In the genomic region with DNA sequence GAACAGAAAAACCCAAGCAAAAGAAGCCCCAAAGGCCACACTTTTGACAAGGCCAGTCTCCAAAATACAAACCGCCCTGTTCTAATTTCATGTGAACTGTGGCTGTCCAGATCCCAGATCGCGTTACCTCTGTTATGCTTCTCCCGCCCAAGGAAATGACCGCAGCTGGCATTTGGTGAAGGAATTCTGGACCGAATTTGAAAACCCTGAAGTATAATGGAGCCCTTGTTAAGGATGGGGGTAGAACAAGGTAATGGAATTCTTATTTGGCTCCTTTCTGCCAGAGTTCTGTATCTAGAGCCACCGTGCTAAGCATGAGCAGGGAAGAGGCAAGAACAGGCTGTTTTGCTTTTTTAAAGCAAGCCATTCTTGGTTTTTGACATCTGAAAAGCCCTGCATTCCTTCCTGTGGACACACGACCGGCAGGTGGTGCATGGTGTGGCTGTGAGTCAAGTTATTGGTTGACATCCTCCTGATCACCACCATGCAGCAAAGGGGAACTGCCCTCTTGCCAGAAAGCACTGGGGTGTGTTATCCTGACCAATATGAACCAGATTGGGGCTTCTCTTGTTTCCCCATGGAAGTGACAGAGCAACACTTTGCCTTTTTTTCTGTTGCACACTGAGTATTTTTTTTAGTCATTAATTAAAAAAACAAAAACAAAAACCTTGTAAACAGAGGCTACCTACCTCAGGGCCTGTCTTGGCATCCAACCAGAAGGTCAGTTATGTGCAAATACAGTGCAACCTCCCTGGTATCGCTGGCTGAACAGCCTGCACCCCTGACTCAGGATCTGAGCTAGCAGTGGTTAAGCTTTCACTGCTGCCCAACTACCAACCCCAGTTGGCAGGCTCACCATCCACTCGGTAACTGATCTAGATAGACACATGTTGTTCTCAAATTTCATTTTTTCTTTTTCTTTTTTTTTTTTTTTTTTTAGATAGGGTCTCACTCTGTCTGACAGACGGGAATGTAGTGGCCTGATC, we compare ENCODE assay signal across 9 cellular contexts. TPM values are rescaled to one million over a fixed set of nuclear protein-coding genes. Genes with fewer than 3 reads are reported as not detected.
DNase-seq lines count a peak whose midpoint lies in the region; ATAC-seq and TF ChIP-seq lines count a peak whose summit lies in the region.
"Had no signal": no experiment of that assay in that cellular context is flagged by ENCODE, and none has a peak within 500 bp of the region (broad histone marks: within the 10 kb centered on the region; RNA-seq: fewer than 3 reads in every experiment).

No MANE protein-coding gene starts in this region.

- H3K27ac Mint-ChIP-seq in activated CD4-positive, alpha-beta memory T cell treated with anti-CD3 and anti-CD28 coated beads for 36 hours = no peak overlapping the region
- H3K27ac Mint-ChIP-seq in neural crest cell (ENCODE audit: unreplicated experiment) = no peak overlapping the region

- CTCF ChIA-PET in GM10248 (lab: Yijun Ruan, JAX) = interaction anchor here (1.0 to 2.4 kb wide), 3 partner anchors 9 to 83 kb away, joined by 3 to 9 read pairs (median 4); no protein-coding TSS in a partner anchor
- CTCF ChIA-PET in activated CD4-positive, alpha-beta memory T cell treated with anti-CD3 and anti-CD28 coated beads for 36 hours (lab: Charles Lee) = interaction anchor here (0.6 kb wide), 1 partner anchor 7 kb away, joined by 5 read pairs; no protein-coding TSS in a partner anchor

- DNase-seq in GM10248 (ENCODE audit: extremely low spot score) (peak; percentile 59), HPDE6-E6E7 (ENCODE audit: extremely low spot score) (peak; percentile 6), neural crest cell (ENCODE audit: low read depth, low spot score) (no peak), middle frontal gyrus (ENCODE audit: extremely low spot score, low spot score) (no peak), occipital lobe (lab: John Stamatoyannopoulos, UW) (no peak), hippocampal formation (lab: John Stamatoyannopoulos, UW) (no peak)
- peak; percentile 19 for DNase-seq in activated CD4-positive, alpha-beta memory T cell treated with anti-CD3 and anti-CD28 coated beads for 36 hours
- DNase-seq: NCI-H1436 treated with DMSO at 0.1 percent for 48 hours had no signal

- H3K36me3 Mint-ChIP-seq in activated CD4-positive, alpha-beta memory T cell treated with anti-CD3 and anti-CD28 coated beads for 36 hours = peaks cover 1% of the 10 kb centered on the region
- peaks cover 5% of the 10 kb centered on the region for H3K36me3 Mint-ChIP-seq in neural crest cell (ENCODE audit: low read depth)

- intact Hi-C loops in activated CD4-positive, alpha-beta memory T cell treated with anti-CD3 and anti-CD28 coated beads for 36 hours (cut with micrococcal nuclease) = no loop called here

- no peaks in the 10 kb centered on the region for H3K27me3 Mint-ChIP-seq in activated CD4-positive, alpha-beta memory T cell treated with anti-CD3 and anti-CD28 coated beads for 36 hours
- H3K27me3 Mint-ChIP-seq in neural crest cell (ENCODE audit: low read depth) = no peaks in the 10 kb centered on the region

- POLR2A ChIA-PET in GM10248 (lab: Yijun Ruan, JAX) = no interaction called here
- POLR2A ChIA-PET in activated CD4-positive, alpha-beta memory T cell treated with anti-CD3 and anti-CD28 coated beads for 36 hours (lab: Charles Lee) = no interaction called here

- no peaks in the 10 kb centered on the region for H3K9me3 Mint-ChIP-seq in activated CD4-positive, alpha-beta memory T cell treated with anti-CD3 and anti-CD28 coated beads for 36 hours
- H3K9me3 Mint-ChIP-seq in neural crest cell = no peaks in the 10 kb centered on the region

- no peak for ATAC-seq in GM19395 (IDR thresholded peaks at IDR 0.05; ENCODE audit: unreplicated experiment)

- H3K4me1 Mint-ChIP-seq in activated CD4-positive, alpha-beta memory T cell treated with anti-CD3 and anti-CD28 coated beads for 36 hours (ENCODE audit: low read depth) = no peaks in the 10 kb centered on the region
- H3K4me1 Mint-ChIP-seq in neural crest cell = peaks cover 6% of the 10 kb centered on the region

- H3K4me3 Mint-ChIP-seq in activated CD4-positive, alpha-beta memory T cell treated with anti-CD3 and anti-CD28 coated beads for 36 hours = no peak overlapping the region
- no peak overlapping the region for H3K4me3 Mint-ChIP-seq in neural crest cell

- peak; percentile 19 for TF ChIP-seq CTCF in GM10248 (IDR thresholded peaks at IDR 0.05; ENCODE audit: control extremely low read depth, extremely low read depth, low read depth, missing control alignments)
- peak; percentile 34 for TF ChIP-seq CTCF in neural crest cell (conservative IDR thresholded peaks at IDR 0.05)

RNA-seq across cellular contexts. Expression of gene UCMA, which starts 14.2 kb away (rescaled TPM):
- not detected for total RNA-seq in activated CD4-positive, alpha-beta memory T cell treated with anti-CD3 and anti-CD28 coated beads for 36 hours
- not detected in 2 replicates for total RNA-seq in neural crest cell
- total RNA-seq in occipital lobe = not detected

RNA-seq across cellular contexts. Expression of gene MCM10, which starts 58.6 kb away (rescaled TPM):
- 10 to 100 TPM; 70.6 to 74.2 TPM for total RNA-seq in activated CD4-positive, alpha-beta memory T cell treated with anti-CD3 and anti-CD28 coated beads for 36 hours
- 76.3 and 80.6 TPM in 2 replicates for total RNA-seq in neural crest cell
- total RNA-seq in occipital lobe = 2.5 TPM

Comparison
In these comparisons a context has a peak if more than half of its experiments do, and no peak if none do; other contexts are left out.
1. DNase-seq: peak in GM10248 (single experiment), HPDE6-E6E7 (single experiment) and activated CD4-positive, alpha-beta memory T cell treated with anti-CD3 and anti-CD28 coated beads for 36 hours (single experiment); none in neural crest cell (single experiment), middle frontal gyrus (single experiment), occipital lobe (single experiment) and hippocampal formation (0 of 2).
2. RNA of gene MCM10, which starts 58.6 kb away (total RNA-seq): 76.3 to 80.6 TPM in neural crest cell and 70.6 to 74.2 TPM in activated CD4-positive, alpha-beta memory T cell treated with anti-CD3 and anti-CD28 coated beads for 36 hours; 2.5 TPM in occipital lobe (single experiment); every median in the first group is over 10 times any median in the second.